In the genomic region with DNA sequence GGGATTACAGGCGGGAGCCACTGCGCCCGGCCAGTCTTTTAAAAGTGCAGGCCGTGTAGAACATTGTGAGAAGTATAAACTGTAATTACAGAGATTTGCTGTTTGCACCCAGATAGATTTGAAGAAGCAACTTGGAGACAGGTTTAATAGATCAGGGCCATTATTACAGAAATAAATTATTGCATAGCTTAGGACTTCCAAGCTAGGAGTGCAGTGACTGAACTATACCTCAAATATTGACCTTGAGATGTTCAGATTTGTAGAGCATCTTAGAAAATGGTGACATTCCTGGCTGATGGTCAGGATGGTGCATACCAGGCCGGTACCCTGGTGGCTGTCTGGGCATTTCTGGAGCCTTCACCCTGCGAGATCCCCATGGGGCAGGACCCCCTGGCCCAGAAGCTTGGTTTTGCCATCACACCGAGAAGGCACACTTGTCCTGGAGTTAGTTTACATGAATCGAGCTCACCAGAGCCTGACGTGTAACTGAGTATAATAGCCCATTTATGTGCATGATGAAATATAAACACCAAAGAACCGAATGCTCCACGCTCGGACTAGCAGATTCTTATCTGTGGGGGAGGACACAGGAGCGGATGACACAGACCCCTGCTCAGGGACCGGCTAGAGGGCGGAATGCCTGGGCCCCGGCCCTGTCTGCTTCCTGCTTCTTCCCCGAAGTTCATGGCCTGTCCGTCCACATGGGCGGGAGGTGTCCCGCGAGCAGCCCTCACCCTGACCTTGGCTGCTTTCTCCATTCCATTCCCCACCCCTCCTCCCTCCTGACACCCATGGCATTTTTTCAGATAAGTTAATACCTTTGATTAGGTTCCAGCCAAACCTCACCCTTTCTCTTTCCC, we compare ENCODE assay signal across 11 cellular contexts. TPM values are rescaled to one million over a fixed set of nuclear protein-coding genes. Genes with fewer than 3 reads are reported as not detected.
DNase-seq lines count a peak whose midpoint lies in the region; ATAC-seq, FAIRE-seq and TF ChIP-seq lines count a peak whose summit lies in the region.
"Had no signal": no experiment of that assay in that cellular context is flagged by ENCODE, and none has a peak within 500 bp of the region (broad histone marks: within the 10 kb centered on the region; RNA-seq: fewer than 3 reads in every experiment).

No MANE protein-coding gene starts in this region.

- H3K27me3 ChIP-seq in HepG2 (ENCODE audit: control insufficient read depth in 1 of 2, insufficient read depth in 2 of 2, low read length in 2 of 2): no peaks in the 10 kb centered on the region; a peak in 1 of 5 replicates
- H3K27me3 ChIP-seq: suprapubic skin had no signal

- 0 out of 2 replicates have a peak, but pooled peaks have one; percentile 6 for TF ChIP-seq RAD21 in HepG2 (CRISPR knock-in tag; IDR thresholded peaks at IDR 0.05)

- H3K4me2 ChIP-seq in HepG2 (ENCODE audit: low read depth, low read length): peak overlapping the region; percentile 82

- H2AFZ ChIP-seq in HepG2 (ENCODE audit: low read length): no peak overlapping the region

- peak overlapping the region; percentile 14 for H3K4me3 ChIP-seq in coronary artery
- peak overlapping the region in 2 of 3 experiments; percentile 23 to 41; a peak in 4 of 6 replicates for H3K4me3 ChIP-seq in HepG2 (replicated peaks in 1 of 3; ENCODE audit: insufficient read depth in 1 of 3, low read depth in 2 of 3, low read length in 3 of 3)
- H3K4me3 ChIP-seq: suprapubic skin had no signal

- H3K36me3 ChIP-seq in HepG2 (replicated peaks in 1 of 2; ENCODE audit: control insufficient read depth in 1 of 2, insufficient read depth in 2 of 2, low read length in 2 of 2): no peaks in the 10 kb centered on the region
- H3K36me3 ChIP-seq: suprapubic skin had no signal

- H4K20me1 ChIP-seq in HepG2 (ENCODE audit: insufficient read depth, low read length): no peaks in the 10 kb centered on the region

- H3K9me3 ChIP-seq in HepG2 (ENCODE audit: low read length): no peaks in the 10 kb centered on the region
- H3K9me3 ChIP-seq: suprapubic skin had no signal

- in situ Hi-C loops in KBM-7 (cut with MboI; ENCODE audit: low pct_unique_long_range_greater_than_20kb, low sequenced_read_pairs) (no loop called here), HepG2 (cut with HindIII; ENCODE audit: extremely low pct_ligation_motif_present, low pct_unique_long_range_greater_than_20kb) (no loop called here)

- BruUV-seq in HepG2 (replicated peaks; lab: Mats Ljungman, UMichigan): no TSS peak

- H3K27ac ChIP-seq in coronary artery (peak overlapping the region in 1 of 2 donors; percentile 75), HepG2 (ENCODE audit: extremely low read length, insufficient read depth, low read length) (no peak overlapping the region)

- ATAC-seq in HepG2 (peak; percentile 75), GM21786 (IDR thresholded peaks at IDR 0.05; ENCODE audit: unreplicated experiment) (no peak), HG03378 (IDR thresholded peaks at IDR 0.05; ENCODE audit: unreplicated experiment) (no peak), HG03045 (IDR thresholded peaks at IDR 0.05; ENCODE audit: unreplicated experiment) (no peak)

- H3K4me1 ChIP-seq in HepG2 (ENCODE audit: insufficient read depth, low read length): peaks cover 67% of the 10 kb centered on the region

- no peaks in the 10 kb centered on the region for H3K79me2 ChIP-seq in HepG2 (ENCODE audit: insufficient read depth, low read length)

- TF ChIP-seq CTCF in coronary artery (IDR thresholded peaks at IDR 0.05) (no peak), HepG2 (CRISPR knock-in tag; IDR thresholded peaks at IDR 0.05) (peak; percentile 32; the same call in 1 of the 2 replicates)

- peak; percentile 77 for FAIRE-seq in HepG2 (lab: Jason Lieb, UNC)

- POLR2A ChIA-PET in HepG2 (lab: Yijun Ruan, JAX): interaction anchor here (0.7 to 1.7 kb wide), 5 partner anchors 12 to 192 kb away, joined by 3 to 7 read pairs (median 4); partner anchors contain the start of genes EIF4A3, GAA and RNF213

- peak; percentile 46 for DNase-seq in KBM-7
- DNase-seq in coronary artery (ENCODE audit: low spot score): no peak
- DNase-seq in HepG2 (ENCODE audit: low spot score): peak; percentile 95
- peak; percentile 12 for DNase-seq in stromal cell of bone marrow (ENCODE audit: low read depth)
- no peak for DNase-seq in NCI-H2081 treated with DMSO at 0.1 percent for 48 hours (lab: John Stamatoyannopoulos, UW)
- DNase-seq: activated effector memory CD4-positive, alpha-beta T cell treated with Interleukin-2 at 50 U/mL for 16 hours; retina had no signal

- TF ChIP-seq EP300 in HepG2 (IDR thresholded peaks at IDR 0.05; ENCODE audit: low read depth in 2 of 2, low read length in 2 of 2) (peak; percentile 40 to 47; a peak in 2 of 4 replicates), HepG2 (CRISPR knock-in tag; IDR thresholded peaks at IDR 0.05; ENCODE audit: borderline replicate concordance) (peak; percentile 40; the same call in 1 of the 2 replicates)

- TF ChIP-seq POLR2A in HepG2 (IDR thresholded peaks at IDR 0.05; ENCODE audit: insufficient read depth in 1 of 2, low read depth in 2 of 2, low read length in 2 of 2): 0 out of 4 replicates have a peak, but pooled peaks of 1 of the 2 experiments have one; percentile 47

- WGBS in HepG2 (ENCODE audit: low lambda C conversion rate): 24% methylated on average over 18 of the region's 21 CpGs

- peak overlapping the region; percentile 42; the same call in 1 of the 2 replicates for H3K9ac ChIP-seq in HepG2 (ENCODE audit: insufficient read depth, low read depth, low read length)

- CTCF ChIA-PET in HepG2 (lab: Yijun Ruan, JAX; ENCODE audit: low intra/inter-chr PET ratio, low total read pairs): interaction anchor here (1.4 kb wide), 1 partner anchor 14 kb away, joined by 4 read pairs; no protein-coding TSS in a partner anchor

- intact Hi-C loops in HepG2 (cut with micrococcal nuclease; ENCODE audit: unreplicated experiment): no loop called here

RNA-seq across cellular contexts. Expression of gene CCDC40, which starts 32.1 kb away (rescaled TPM):
- 3.8 and 5.5 TPM in 2 replicates for total RNA-seq in HepG2 (2016; rRNA removed; fragmentation: Illumina TruSeq; extraction: Trizol)
- 46.8 and 47.3 TPM in 2 replicates for total RNA-seq in HepG2 (2016; cell fraction: cytosol; rRNA removed; fragmentation: Illumina TruSeq; extraction: Trizol; ENCODE audit: low read depth)
- total RNA-seq in HepG2 (2016; cell fraction: insoluble cytoplasmic fraction; rRNA removed; fragmentation: Illumina TruSeq; extraction: Trizol): 2.3 and 7.7 TPM in 2 replicates
- total RNA-seq in HepG2 (2016; cell fraction: membrane; rRNA removed; fragmentation: Illumina TruSeq; extraction: Trizol): 11.8 and 13.0 TPM in 2 replicates
- 6.5 and 8.4 TPM in 2 replicates for total RNA-seq in HepG2 (2016; cell fraction: nucleus; rRNA removed; fragmentation: Illumina TruSeq; extraction: Trizol)
- 4.1 and 4.8 TPM in 2 replicates for polyA plus RNA-seq in HepG2 (2011; rRNA removed)
- polyA plus RNA-seq in HepG2 (2011; cell fraction: cytosol; rRNA removed): 1.4 TPM in 2 replicates
- 17.6 and 21.2 TPM in 2 replicates for polyA plus RNA-seq in HepG2 (2011; cell fraction: nucleus; rRNA removed)
- 2.2 and 4.3 TPM in 2 replicates for polyA plus RNA-seq in HepG2 (2012)
- polyA plus RNA-seq in HepG2 (2016; cell fraction: cytosol; fragmentation: Illumina TruSeq; extraction: Trizol; ENCODE audit: low read depth): 0.32 and 0.43 TPM in 2 replicates
- polyA plus RNA-seq in HepG2 (2016; cell fraction: insoluble cytoplasmic fraction; fragmentation: Illumina TruSeq; extraction: Trizol; ENCODE audit: low read depth): 2.2 and 2.4 TPM in 2 replicates
- polyA plus RNA-seq in HepG2 (2016; cell fraction: membrane; fragmentation: Illumina TruSeq; extraction: Trizol; ENCODE audit: low read depth): 0.74 and 0.84 TPM in 2 replicates
- polyA plus RNA-seq in HepG2 (2016; cell fraction: nucleus; fragmentation: Illumina TruSeq; extraction: Trizol; ENCODE audit: insufficient read depth, low read depth): 19.3 and 21.2 TPM in 2 replicates
- polyA minus RNA-seq in HepG2 (2011; rRNA and poly(A)+ RNA removed; ENCODE audit: low replicate concordance): 3.0 and 3.8 TPM in 2 replicates
- 1.8 and 4.1 TPM in 2 replicates for polyA minus RNA-seq in HepG2 (2011; cell fraction: cytosol; rRNA and poly(A)+ RNA removed)
- polyA minus RNA-seq in HepG2 (2011; cell fraction: nucleus; rRNA and poly(A)+ RNA removed): 7.0 and 8.0 TPM in 2 replicates

RNA-seq across cellular contexts. Expression of gene GAA, which starts 32.9 kb away (rescaled TPM):
- total RNA-seq in HepG2 (2016; rRNA removed; fragmentation: Illumina TruSeq; extraction: Trizol): 13.4 and 36.4 TPM in 2 replicates
- 13.8 and 16.4 TPM in 2 replicates for total RNA-seq in HepG2 (2016; cell fraction: cytosol; rRNA removed; fragmentation: Illumina TruSeq; extraction: Trizol; ENCODE audit: low read depth)
- total RNA-seq in HepG2 (2016; cell fraction: insoluble cytoplasmic fraction; rRNA removed; fragmentation: Illumina TruSeq; extraction: Trizol): 12.1 and 36.9 TPM in 2 replicates
- 20.3 and 20.7 TPM in 2 replicates for total RNA-seq in HepG2 (2016; cell fraction: membrane; rRNA removed; fragmentation: Illumina TruSeq; extraction: Trizol)
- 47.6 and 57.6 TPM in 2 replicates for total RNA-seq in HepG2 (2016; cell fraction: nucleus; rRNA removed; fragmentation: Illumina TruSeq; extraction: Trizol)
- polyA plus RNA-seq in HepG2 (2011; rRNA removed): 21.6 and 23.6 TPM in 2 replicates
- 16.3 and 29.8 TPM in 2 replicates for polyA plus RNA-seq in HepG2 (2011; cell fraction: cytosol; rRNA removed)
- polyA plus RNA-seq in HepG2 (2011; cell fraction: nucleus; rRNA removed): 231 and 320 TPM in 2 replicates
- 50.7 and 73.8 TPM in 2 replicates for polyA plus RNA-seq in HepG2 (2012)
- polyA plus RNA-seq in HepG2 (2016; cell fraction: cytosol; fragmentation: Illumina TruSeq; extraction: Trizol; ENCODE audit: low read depth): 11.3 and 13.9 TPM in 2 replicates
- 16.7 and 22.9 TPM in 2 replicates for polyA plus RNA-seq in HepG2 (2016; cell fraction: insoluble cytoplasmic fraction; fragmentation: Illumina TruSeq; extraction: Trizol; ENCODE audit: low read depth)
- polyA plus RNA-seq in HepG2 (2016; cell fraction: membrane; fragmentation: Illumina TruSeq; extraction: Trizol; ENCODE audit: low read depth): 13.9 and 14.3 TPM in 2 replicates
- 136 and 145 TPM in 2 replicates for polyA plus RNA-seq in HepG2 (2016; cell fraction: nucleus; fragmentation: Illumina TruSeq; extraction: Trizol; ENCODE audit: insufficient read depth, low read depth)
- polyA minus RNA-seq in HepG2 (2011; rRNA and poly(A)+ RNA removed; ENCODE audit: low replicate concordance): 7.2 and 27.1 TPM in 2 replicates
- 22.9 and 24.2 TPM in 2 replicates for polyA minus RNA-seq in HepG2 (2011; cell fraction: cytosol; rRNA and poly(A)+ RNA removed)
- 20.3 and 21.2 TPM in 2 replicates for polyA minus RNA-seq in HepG2 (2011; cell fraction: nucleus; rRNA and poly(A)+ RNA removed)

RNA-seq across cellular contexts. Expression of gene TBC1D16, which starts 32.9 kb away (rescaled TPM):
- total RNA-seq in HepG2 (2016; rRNA removed; fragmentation: Illumina TruSeq; extraction: Trizol): 24.7 and 24.9 TPM in 2 replicates
- 4.0 and 5.5 TPM in 2 replicates for total RNA-seq in HepG2 (2016; cell fraction: cytosol; rRNA removed; fragmentation: Illumina TruSeq; extraction: Trizol; ENCODE audit: low read depth)
- 22.2 and 25.3 TPM in 2 replicates for total RNA-seq in HepG2 (2016; cell fraction: insoluble cytoplasmic fraction; rRNA removed; fragmentation: Illumina TruSeq; extraction: Trizol)
- 15.6 and 15.7 TPM in 2 replicates for total RNA-seq in HepG2 (2016; cell fraction: membrane; rRNA removed; fragmentation: Illumina TruSeq; extraction: Trizol)
- 18.9 and 20.0 TPM in 2 replicates for total RNA-seq in HepG2 (2016; cell fraction: nucleus; rRNA removed; fragmentation: Illumina TruSeq; extraction: Trizol)
- polyA plus RNA-seq in HepG2 (2011; rRNA removed): 14.9 and 18.6 TPM in 2 replicates
- 10.0 and 12.5 TPM in 2 replicates for polyA plus RNA-seq in HepG2 (2011; cell fraction: cytosol; rRNA removed)
- polyA plus RNA-seq in HepG2 (2011; cell fraction: nucleus; rRNA removed): 35.5 and 43.5 TPM in 2 replicates
- polyA plus RNA-seq in HepG2 (2012): 20.5 and 25.8 TPM in 2 replicates
- polyA plus RNA-seq in HepG2 (2016; cell fraction: cytosol; fragmentation: Illumina TruSeq; extraction: Trizol; ENCODE audit: low read depth): 3.1 and 3.8 TPM in 2 replicates
- 10.7 and 16.1 TPM in 2 replicates for polyA plus RNA-seq in HepG2 (2016; cell fraction: insoluble cytoplasmic fraction; fragmentation: Illumina TruSeq; extraction: Trizol; ENCODE audit: low read depth)
- 8.3 and 8.6 TPM in 2 replicates for polyA plus RNA-seq in HepG2 (2016; cell fraction: membrane; fragmentation: Illumina TruSeq; extraction: Trizol; ENCODE audit: low read depth)
- 19.8 and 20.3 TPM in 2 replicates for polyA plus RNA-seq in HepG2 (2016; cell fraction: nucleus; fragmentation: Illumina TruSeq; extraction: Trizol; ENCODE audit: insufficient read depth, low read depth)
- polyA minus RNA-seq in HepG2 (2011; rRNA and poly(A)+ RNA removed; ENCODE audit: low replicate concordance): 7.0 and 54.0 TPM in 2 replicates
- polyA minus RNA-seq in HepG2 (2011; cell fraction: cytosol; rRNA and poly(A)+ RNA removed): 16.7 and 20.3 TPM in 2 replicates
- polyA minus RNA-seq in HepG2 (2011; cell fraction: nucleus; rRNA and poly(A)+ RNA removed): 27.6 and 28.5 TPM in 2 replicates

Comparison
In these comparisons a context has a peak if more than half of its experiments do, and no peak if none do; other contexts are left out.
1. DNase-seq: peak in KBM-7 (single experiment), HepG2 (single experiment) and stromal cell of bone marrow (single experiment); none in coronary artery (single experiment) and NCI-H2081 treated with DMSO at 0.1 percent for 48 hours (single experiment).